9 cellular contexts compared by ENCODE assay signal in the genomic region with DNA sequence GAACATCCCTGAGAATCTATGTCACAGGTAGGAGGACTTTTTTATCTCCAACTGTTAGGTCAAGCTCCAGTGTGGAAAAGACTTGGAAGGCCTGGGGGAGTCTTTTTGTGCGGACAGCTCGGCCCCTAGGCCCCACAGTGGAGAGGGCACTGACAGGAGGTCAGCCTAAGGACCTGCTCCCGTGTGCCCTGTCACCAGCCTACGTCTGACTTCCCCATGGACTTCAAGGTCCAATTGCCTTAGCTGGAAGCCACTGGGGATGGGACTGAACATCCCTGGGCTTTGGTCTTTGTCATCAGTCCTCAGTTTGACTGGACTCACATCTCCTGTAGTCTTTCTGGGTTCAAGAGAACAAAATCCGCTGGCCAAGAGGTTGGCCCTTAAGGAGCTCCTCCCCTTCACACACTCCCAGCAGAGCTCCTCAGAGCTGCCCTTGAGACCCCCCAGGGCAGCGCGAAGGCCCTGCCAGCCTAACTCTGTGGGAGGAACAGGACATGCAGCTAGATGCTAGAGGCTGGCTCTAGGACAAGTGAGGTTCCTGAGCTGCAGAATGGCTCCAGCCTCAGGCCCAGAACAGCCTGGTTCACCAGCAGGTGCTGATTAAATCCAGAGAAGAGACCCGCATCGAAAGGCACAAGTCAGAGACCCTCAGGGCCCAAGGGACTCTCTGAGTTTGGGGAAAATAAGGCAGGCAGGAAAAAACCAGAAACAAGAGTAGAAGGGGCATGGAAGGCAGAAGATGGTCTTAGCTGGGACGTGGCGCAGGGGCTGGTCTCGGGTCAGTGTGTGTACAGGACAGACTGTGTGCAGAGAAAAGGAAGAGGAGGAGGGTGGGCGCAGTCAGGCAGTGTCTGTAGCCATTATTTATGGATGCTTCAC. TPM values are rescaled to one million over a fixed set of nuclear protein-coding genes. Genes with fewer than 3 reads are reported as not detected.
DNase-seq lines count a peak whose midpoint lies in the region; ATAC-seq, FAIRE-seq and TF ChIP-seq lines count a peak whose summit lies in the region.
"Had no signal": no experiment of that assay in that cellular context is flagged by ENCODE, and none has a peak within 500 bp of the region (broad histone marks: within the 10 kb centered on the region; RNA-seq: fewer than 3 reads in every experiment).

No MANE protein-coding gene starts in this region.

- H3K27ac Mint-ChIP-seq in HFFc6 (peak overlapping the region; percentile 100), astrocyte (ENCODE audit: unreplicated experiment) (peak overlapping the region; percentile 95)

- peak overlapping the region; percentile 92 for H3K9ac ChIP-seq in astrocyte (ENCODE audit: low read length)

- H3K27ac ChIP-seq in astrocyte (ENCODE audit: low read depth, low read length): peak overlapping the region; percentile 99
- peak overlapping the region; percentile 93 to 99 (median 99) for H3K27ac ChIP-seq in right lobe of liver
- H3K27ac ChIP-seq in spleen: peak overlapping the region in 7 of 8 donors; percentile 62 to 85 (median 77)

- no peak overlapping the region for H2AFZ ChIP-seq in astrocyte (ENCODE audit: low read depth, low read length)

- peaks cover 6% of the 10 kb centered on the region for H3K36me3 ChIP-seq in astrocyte (ENCODE audit: insufficient read depth, low read length)
- H3K36me3 ChIP-seq in right lobe of liver: no peaks in the 10 kb centered on the region
- H3K36me3 ChIP-seq in spleen: peaks cover 0 to 27% (median 0%) of the 10 kb centered on the region in 6 donors

- no peak for ATAC-seq in right lobe of liver
- no peak for ATAC-seq in GM21381 (IDR thresholded peaks at IDR 0.05; ENCODE audit: unreplicated experiment)
- ATAC-seq in GM19328 (IDR thresholded peaks at IDR 0.05; ENCODE audit: unreplicated experiment): no peak
- ATAC-seq in HG03520 (IDR thresholded peaks at IDR 0.05; ENCODE audit: unreplicated experiment): no peak

- no peaks in the 10 kb centered on the region for H4K20me1 ChIP-seq in astrocyte (ENCODE audit: insufficient read depth, low read length)

- H3K27me3 Mint-ChIP-seq in HFFc6 (ENCODE audit: insufficient read depth) (peaks cover 9% of the 10 kb centered on the region), astrocyte (ENCODE audit: low read depth, unreplicated experiment) (no peaks in the 10 kb centered on the region)

- TF ChIP-seq POLR2A in right lobe of liver (IDR thresholded peaks at IDR 0.05) (no peak), spleen (IDR thresholded peaks at IDR 0.05) (no peak)

- intact Hi-C loops in right lobe of liver (cut with DNase I) (loop anchor here in 1 of 2 donors (5.0 kb wide), 1 partner anchor 38 kb away; no protein-coding TSS in a partner anchor), spleen (cut with DNase I; ENCODE audit: low total_unique reads) (no loop called here)

- no peak for FAIRE-seq in astrocyte (lab: Jason Lieb, UNC)

- no peaks in the 10 kb centered on the region for H3K79me2 ChIP-seq in astrocyte (ENCODE audit: insufficient read depth, low read length)

- 59% methylated on average over 6 of the region's 13 CpGs for WGBS in right lobe of liver (ENCODE audit: insufficient coverage, low coverage, low lambda C conversion rate, missing lambda C conversion rate)
- 74 to 84% (median 76%) methylated on average over 11 to 13 of the region's 13 CpGs for WGBS in spleen, 5 donors

- DNase-seq in HFFc6 (no peak), astrocyte (ENCODE audit: low read depth) (no peak), right lobe of liver (no peak), spleen (peak; percentile 58), NCI-H2107 (lab: John Stamatoyannopoulos, UW) (no peak)
- DNase-seq: activated CD4-positive, alpha-beta T cell treated with anti-CD3 and anti-CD28 coated beads for 1 hour had no signal

- H3K9me3 Mint-ChIP-seq in HFFc6: no peaks in the 10 kb centered on the region
- H3K9me3 Mint-ChIP-seq in astrocyte (ENCODE audit: unreplicated experiment): no peaks in the 10 kb centered on the region

- peak overlapping the region; percentile 81 for H3K4me2 ChIP-seq in astrocyte (ENCODE audit: low read length)

- peaks cover 87% of the 10 kb centered on the region for H3K4me1 Mint-ChIP-seq in HFFc6 (ENCODE audit: low read depth)
- H3K4me1 Mint-ChIP-seq in astrocyte (ENCODE audit: low read depth, unreplicated experiment): peaks cover 49% of the 10 kb centered on the region

- H3K4me1 ChIP-seq in astrocyte (ENCODE audit: insufficient read depth, low read length) (peaks cover 60% of the 10 kb centered on the region), right lobe of liver (peaks cover 10 to 86% (median 43%) of the 10 kb centered on the region in 4 donors), spleen (peaks cover 0 to 54% (median 21%) of the 10 kb centered on the region in 6 donors)

- H3K9me3 ChIP-seq in astrocyte (ENCODE audit: insufficient read depth, low read depth, low read length): no peaks in the 10 kb centered on the region
- H3K9me3 ChIP-seq in right lobe of liver: no peaks in the 10 kb centered on the region
- no peaks in the 10 kb centered on the region for H3K9me3 ChIP-seq in spleen

- H3K4me3 ChIP-seq in astrocyte (ENCODE audit: insufficient read depth, low read depth, low read length) (no peak overlapping the region), right lobe of liver (no peak overlapping the region), spleen (peak overlapping the region in 1 of 8 donors; percentile 46)

- H3K36me3 Mint-ChIP-seq in HFFc6 (ENCODE audit: low read depth): no peaks in the 10 kb centered on the region
- peaks cover 3% of the 10 kb centered on the region for H3K36me3 Mint-ChIP-seq in astrocyte (ENCODE audit: low read depth, unreplicated experiment)

- TF ChIP-seq CTCF in HFFc6 (IDR thresholded peaks at IDR 0.05) (no peak), astrocyte (IDR thresholded peaks at IDR 0.05; ENCODE audit: insufficient read depth, low read depth, low read length) (no peak), right lobe of liver (IDR thresholded peaks at IDR 0.05) (no peak), spleen (IDR thresholded peaks at IDR 0.05 in 8 of 11, conservative IDR thresholded peaks at IDR 0.05 in 3 of 11) (no peak)

- H3K4me3 Mint-ChIP-seq in HFFc6: peak overlapping the region; percentile 78
- H3K4me3 Mint-ChIP-seq in astrocyte (ENCODE audit: unreplicated experiment): peak overlapping the region; percentile 54

- no peaks in the 10 kb centered on the region for H3K27me3 ChIP-seq in astrocyte (ENCODE audit: insufficient read depth, low read length)
- no peaks in the 10 kb centered on the region for H3K27me3 ChIP-seq in right lobe of liver
- H3K27me3 ChIP-seq in spleen (replicated peaks in 1 of 7): no peaks in the 10 kb centered on the region

RNA-seq across cellular contexts. Expression of gene PPP2R1B, which starts 31.6 kb away (rescaled TPM):
- 10 to 100 TPM; 41.6 to 50.9 (median 44.3) TPM for total RNA-seq in HFFc6 (2021; fragmentation: NEBNext Ultra II Directional; extraction: Animal tissue kit (Norgen Biotek cat#: 25700))
- total RNA-seq in astrocyte (43.0 and 44.5 TPM in 2 replicates), right lobe of liver (100 to 1,000 TPM in 1 of 6 experiments, 10 to 100 TPM in 5; 44.5 to 150 (median 59.6) TPM), spleen (10 to 100 TPM; 18.0 to 30.3 (median 27.1) TPM)
- polyA plus RNA-seq in spleen: 1 to 10 TPM; 4.0 to 5.7 (median 5.0) TPM
